Comparison of ENCODE assay signal across 4 cellular contexts in the genomic region with DNA sequence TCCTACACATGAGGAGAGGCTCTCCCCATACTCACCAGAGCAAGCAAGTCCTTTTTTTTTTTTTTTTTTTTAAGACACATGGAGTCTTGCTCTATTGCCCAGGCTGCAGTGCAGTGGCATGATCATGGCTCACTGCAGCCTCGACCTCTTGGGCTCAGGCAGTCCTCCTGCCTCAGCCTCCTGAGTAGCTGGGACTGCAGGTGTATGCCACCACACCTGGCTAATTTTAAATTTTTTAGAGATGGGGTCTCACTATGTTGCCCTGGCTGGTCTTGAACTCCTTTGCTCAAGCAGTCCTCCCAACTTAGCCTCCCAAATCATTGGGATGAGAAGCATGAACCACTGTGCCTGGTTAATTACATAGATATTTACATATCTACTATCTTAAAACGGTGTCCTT. TPM values are rescaled to one million over a fixed set of nuclear protein-coding genes. Genes with fewer than 3 reads are reported as not detected.
"Had no signal": no experiment of that assay in that cellular context is flagged by ENCODE, and none has a peak within 500 bp of the region (broad histone marks: within the 10 kb centered on the region; RNA-seq: fewer than 3 reads in every experiment).

No MANE protein-coding gene starts in this region.

RNA-seq across cellular contexts. Expression of a gene that starts 42.2 kb away (rescaled TPM):
- total RNA-seq: bronchial epithelial cell, cardiac septum, chondrocyte, gastrocnemius medialis had no signal
